1 cellular context compared by ENCODE assay signal in genomic region chr5:177536386-177536785, GRCh38.
TF ChIP-seq lines count a peak whose summit lies in the region.

No MANE protein-coding gene starts in this region.

TF ChIP-seq in K562, 482 proteins besides CTCF, POLR2A, EP300 and RAD21:
- TF ChIP-seq ZNF3 (CRISPR knock-in tag; IDR thresholded peaks at IDR 0.05) (no peak), SP2 (IDR thresholded peaks at IDR 0.05; ENCODE audit: extremely low read depth, low read depth, low read length, poor library complexity, severe bottlenecking) (no peak), HINFP (tag; conservative IDR thresholded peaks at IDR 0.05; ENCODE audit: low read depth) (no peak), E2F6 (IDR thresholded peaks at IDR 0.05; ENCODE audit: borderline replicate concordance in 1 of 2, extremely low read depth in 1 of 2, insufficient read depth in 1 of 2, insufficient read length in 1 of 2, low read depth in 1 of 2, low read length in 1 of 2, poor library complexity in 1 of 2, severe bottlenecking in 1 of 2) (no peak), TAF15 (IDR thresholded peaks at IDR 0.05; ENCODE audit: low read depth, low read length) (no peak), MTA2 (IDR thresholded peaks at IDR 0.05; ENCODE audit: low read depth) (no peak), ADNP (tag; IDR thresholded peaks at IDR 0.05) (no peak), POLR2G (IDR thresholded peaks at IDR 0.05; ENCODE audit: low read depth, low read length) (0 out of 2 replicates have a peak, but pooled peaks have one; percentile 26)
